In genomic region chr1:171793656-171794055, GRCh38 we compare ENCODE assay signal across 14 cellular contexts. TPM values are rescaled to one million over a fixed set of nuclear protein-coding genes. Genes with fewer than 3 reads are reported as not detected.
DNase-seq lines count a peak whose midpoint lies in the region; ATAC-seq lines count a peak whose summit lies in the region.
"Had no signal": no experiment of that assay in that cellular context is flagged by ENCODE, and none has a peak within 500 bp of the region (broad histone marks: within the 10 kb centered on the region; RNA-seq: fewer than 3 reads in every experiment).

No MANE protein-coding gene starts in this region.

- no peaks in the 10 kb centered on the region for H3K9me3 ChIP-seq in SJSA1 (replicated peaks)
- H3K9me3 ChIP-seq in skeletal muscle satellite cell (replicated peaks; ENCODE audit: low read length): no peaks in the 10 kb centered on the region
- H3K9me3 ChIP-seq: ovary, spleen had no signal

- peaks cover 50% of the 10 kb centered on the region for H3K4me1 Mint-ChIP-seq in activated T-cell treated with anti-CD3 and anti-CD28 coated beads, Interleukin-2, amount 50 U/mL, for 24 hours (ENCODE audit: low read depth)
- peaks cover 18% of the 10 kb centered on the region for H3K4me1 Mint-ChIP-seq in central memory CD8-positive, alpha-beta T cell

- peak overlapping the region; percentile 51 for H3K9ac ChIP-seq in skeletal muscle satellite cell (ENCODE audit: low read depth, low read length)

- H3K27me3 ChIP-seq in SJSA1 (replicated peaks) (no peaks in the 10 kb centered on the region), skeletal muscle satellite cell (ENCODE audit: control insufficient read depth, insufficient read depth, low read length) (no peaks in the 10 kb centered on the region)
- H3K27me3 ChIP-seq: ovary, spleen had no signal

- no peak overlapping the region for H3K4me3 ChIP-seq in SJSA1
- peak overlapping the region; percentile 23 for H3K4me3 ChIP-seq in skeletal muscle satellite cell (ENCODE audit: low read length)
- H3K4me3 ChIP-seq: ovary, spleen had no signal

- peaks cover 11% of the 10 kb centered on the region for H3K4me1 ChIP-seq in SJSA1 (replicated peaks)
- H3K4me1 ChIP-seq in skeletal muscle satellite cell (ENCODE audit: control insufficient read depth, insufficient read depth, low read length): peaks cover 28% of the 10 kb centered on the region

- no peak for DNase-seq in activated T-cell treated with anti-CD3 and anti-CD28 coated beads, Interleukin-2, amount 50 U/mL, for 24 hours
- DNase-seq in activated T-cell treated with anti-CD3 and anti-CD28 coated beads for 4 hours (no peak), SJSA1 (ENCODE audit: low read depth in 1 of 2, low spot score in 2 of 2) (no peak), NCI-H1930 (lab: John Stamatoyannopoulos, UW) (no peak)
- no peak for DNase-seq in central memory CD8-positive, alpha-beta T cell (ENCODE audit: low spot score in 2 of 2)
- no peak for DNase-seq in stimulated activated CD4-positive, alpha-beta T cell treated with anti-CD3 and anti-CD28 coated beads, Interleukin-4, amount 100 ng/mL, for 4 hours
- DNase-seq: aorta, DMS 273 treated with DMSO at 0.1 percent for 48 hours, NCI-H187 treated with DMSO at 0.1 percent for 48 hours, NCI-H69, ovary, spleen had no signal

- peaks cover 100% of the 10 kb centered on the region for H3K36me3 Mint-ChIP-seq in activated T-cell treated with anti-CD3 and anti-CD28 coated beads, Interleukin-2, amount 50 U/mL, for 24 hours (ENCODE audit: low read depth)
- peaks cover 40% of the 10 kb centered on the region for H3K36me3 Mint-ChIP-seq in central memory CD8-positive, alpha-beta T cell (ENCODE audit: insufficient read depth)

- H3K36me3 ChIP-seq in SJSA1: peaks cover 87% of the 10 kb centered on the region
- peaks cover 56% of the 10 kb centered on the region for H3K36me3 ChIP-seq in skeletal muscle satellite cell (ENCODE audit: insufficient read depth, low read length)
- H3K36me3 ChIP-seq: ovary had no signal

- H3K4me2 ChIP-seq in skeletal muscle satellite cell (ENCODE audit: low read length): peak overlapping the region; percentile 53

- H3K27ac ChIP-seq in SJSA1: peak overlapping the region; percentile 65
- H3K27ac ChIP-seq: ovary, spleen had no signal

- peak overlapping the region; percentile 96 for H3K27ac Mint-ChIP-seq in activated T-cell treated with anti-CD3 and anti-CD28 coated beads, Interleukin-2, amount 50 U/mL, for 24 hours
- H3K27ac Mint-ChIP-seq in central memory CD8-positive, alpha-beta T cell (ENCODE audit: low read depth): peak overlapping the region; percentile 71

- ATAC-seq in central memory CD8-positive, alpha-beta T cell (replicated peaks; ENCODE audit: extremely low read depth, poor library complexity, severe bottlenecking): no peak
- no peak for ATAC-seq in HG02763 (IDR thresholded peaks at IDR 0.05; ENCODE audit: unreplicated experiment)

- no peaks in the 10 kb centered on the region for H3K27me3 Mint-ChIP-seq in activated T-cell treated with anti-CD3 and anti-CD28 coated beads, Interleukin-2, amount 50 U/mL, for 24 hours
- no peaks in the 10 kb centered on the region for H3K27me3 Mint-ChIP-seq in central memory CD8-positive, alpha-beta T cell

- peaks cover 2% of the 10 kb centered on the region for H3K9me3 Mint-ChIP-seq in activated T-cell treated with anti-CD3 and anti-CD28 coated beads, Interleukin-2, amount 50 U/mL, for 24 hours
- H3K9me3 Mint-ChIP-seq in central memory CD8-positive, alpha-beta T cell: no peaks in the 10 kb centered on the region

- H3K4me3 Mint-ChIP-seq in activated T-cell treated with anti-CD3 and anti-CD28 coated beads, Interleukin-2, amount 50 U/mL, for 24 hours: peak overlapping the region; percentile 41
- H3K4me3 Mint-ChIP-seq in central memory CD8-positive, alpha-beta T cell: no peak overlapping the region

RNA-seq across cellular contexts. Expression of gene METTL13, which starts 12.2 kb away (rescaled TPM):
- total RNA-seq in SJSA1 (2014; rRNA removed; shearing (Covaris generic)): 15.1 and 26.5 TPM in 2 replicates
- total RNA-seq in skeletal muscle satellite cell (2012; rRNA removed): 16.5 and 21.0 TPM in 2 replicates

RNA-seq across cellular contexts. Expression of gene DNM3, which starts 47.6 kb away (rescaled TPM):
- 1.3 and 1.7 TPM in 2 replicates for total RNA-seq in SJSA1 (2014; rRNA removed; shearing (Covaris generic))
- total RNA-seq in skeletal muscle satellite cell (2012; rRNA removed): 0.87 and 1.8 TPM in 2 replicates

RNA-seq across cellular contexts. Expression of gene VAMP4, which starts 51.8 kb away (rescaled TPM):
- 4.2 and 8.5 TPM in 2 replicates for total RNA-seq in SJSA1 (2014; rRNA removed; shearing (Covaris generic))
- total RNA-seq in skeletal muscle satellite cell (2012; rRNA removed): 5.1 and 5.9 TPM in 2 replicates
